Comparison of ENCODE assay signal across 7 cellular contexts in genomic region chr15:70492240-70493177, GRCh38.
DNase-seq lines count a peak whose midpoint lies in the region; ATAC-seq, FAIRE-seq and TF ChIP-seq lines count a peak whose summit lies in the region.

No MANE protein-coding gene starts in this region.

- DNase-seq in RCC 7860 (ENCODE audit: low spot score) (peak; percentile 96), activated T-helper 1 cell treated with Interleukin-2 at 50 U/mL for 16 hours (ENCODE audit: low read depth) (peak; percentile 65), head of caudate nucleus (peak in 32 of 42 donors; percentile 5 to 78 (median 45)), NCI-H2081 (lab: John Stamatoyannopoulos, UW) (no peak)
- peak; percentile 46 to 55 for DNase-seq in stimulated activated CD4-positive, alpha-beta T cell treated with anti-CD3 and anti-CD28 coated beads, Interleukin-1b, Interleukin-23, amount 100 ng/mL, for 1 hour (ENCODE audit: low read depth in 2 of 2)

- intact Hi-C loops in head of caudate nucleus (cut with DNase I) = no loop called here

- peak; percentile 29 for TF ChIP-seq POLR2A in GM18526 (IDR thresholded peaks at IDR 0.05; ENCODE audit: extremely low read depth, insufficient read length)

- peak; percentile 88 for FAIRE-seq in RCC 7860 (lab: Jason Lieb, UNC)

- ATAC-seq in HG03045 (IDR thresholded peaks at IDR 0.05; ENCODE audit: unreplicated experiment) = peak; percentile 52

Comparison
In these comparisons a context has a peak if more than half of its experiments do, and no peak if none do; other contexts are left out.
1. DNase-seq: peak in RCC 7860 (single experiment), activated T-helper 1 cell treated with Interleukin-2 at 50 U/mL for 16 hours (single experiment), head of caudate nucleus (32 of 42) and stimulated activated CD4-positive, alpha-beta T cell treated with anti-CD3 and anti-CD28 coated beads, Interleukin-1b, Interleukin-23, amount 100 ng/mL, for 1 hour (2 of 2); none in NCI-H2081 (0 of 2).